Comparison of ENCODE assay signal across 9 cellular contexts in the genomic region with DNA sequence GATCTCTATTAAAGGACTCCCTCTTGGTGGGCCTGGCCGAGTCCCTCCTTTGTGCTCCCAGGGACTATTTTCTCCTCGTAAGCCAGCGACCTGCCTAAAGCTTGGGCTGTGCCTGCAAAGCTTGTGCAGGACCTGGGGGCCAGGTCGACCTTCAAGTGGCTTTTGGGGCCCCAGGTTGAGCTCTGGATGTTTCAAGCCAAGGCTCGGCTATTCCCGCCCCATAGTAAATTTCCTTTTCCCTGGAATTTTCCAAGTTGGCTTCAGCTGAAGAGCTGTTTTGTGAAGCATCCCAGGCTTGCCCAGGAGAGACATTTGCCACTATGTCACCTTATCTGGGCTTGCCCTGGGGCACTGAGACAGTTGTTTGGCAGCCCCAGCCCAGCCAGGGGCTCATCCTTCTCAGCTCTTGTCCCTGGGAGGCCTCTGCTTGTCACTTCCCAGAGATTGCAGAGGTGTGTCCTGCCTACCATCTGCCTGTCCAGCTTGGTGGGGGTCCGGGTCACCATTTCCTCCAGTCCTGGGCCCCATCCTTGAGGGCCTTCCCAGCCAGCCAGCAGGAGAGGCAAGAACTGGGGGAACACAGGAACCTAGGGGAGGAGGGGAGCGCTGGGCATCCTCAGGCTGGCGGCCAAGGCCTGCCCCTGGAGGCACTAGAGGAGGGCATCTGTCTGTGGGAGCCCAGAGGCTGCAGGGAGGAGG. TPM values are rescaled to one million over a fixed set of nuclear protein-coding genes. Genes with fewer than 3 reads are reported as not detected.
DNase-seq lines count a peak whose midpoint lies in the region; ATAC-seq and TF ChIP-seq lines count a peak whose summit lies in the region.
"Had no signal": no experiment of that assay in that cellular context is flagged by ENCODE, and none has a peak within 500 bp of the region (broad histone marks: within the 10 kb centered on the region; RNA-seq: fewer than 3 reads in every experiment).

No MANE protein-coding gene starts in this region.

- no peak overlapping the region for H2AFZ ChIP-seq in smooth muscle cell (ENCODE audit: low read depth)

- no peaks in the 10 kb centered on the region for H3K27me3 Mint-ChIP-seq in activated T-cell treated with anti-CD3 and anti-CD28 coated beads, Interleukin-2, amount 50 U/mL, for 24 hours

- no peak overlapping the region for H3K9ac ChIP-seq in smooth muscle cell (ENCODE audit: low read depth)

- peak overlapping the region; percentile 71 for H3K27ac Mint-ChIP-seq in activated T-cell treated with anti-CD3 and anti-CD28 coated beads, Interleukin-2, amount 50 U/mL, for 24 hours

- H3K9me3 ChIP-seq in body of pancreas: no peaks in the 10 kb centered on the region
- H3K9me3 ChIP-seq in tibial artery: no peaks in the 10 kb centered on the region
- H3K9me3 ChIP-seq in smooth muscle cell (replicated peaks; ENCODE audit: low read depth): no peaks in the 10 kb centered on the region

- H3F3A ChIP-seq in smooth muscle cell (ENCODE audit: low read depth): peaks cover 8% of the 10 kb centered on the region

- peaks cover 37% of the 10 kb centered on the region for H3K4me1 Mint-ChIP-seq in activated T-cell treated with anti-CD3 and anti-CD28 coated beads, Interleukin-2, amount 50 U/mL, for 24 hours (ENCODE audit: low read depth)

- H3K4me1 ChIP-seq in body of pancreas (peaks cover 41% of the 10 kb centered on the region), tibial artery (peaks cover 0 to 38% (median 32%) of the 10 kb centered on the region in 4 donors), smooth muscle cell (ENCODE audit: low read depth) (no peaks in the 10 kb centered on the region)

- H3K4me3 Mint-ChIP-seq in activated T-cell treated with anti-CD3 and anti-CD28 coated beads, Interleukin-2, amount 50 U/mL, for 24 hours: no peak overlapping the region

- no peak overlapping the region for H3K4me2 ChIP-seq in smooth muscle cell

- H3K36me3 Mint-ChIP-seq in activated T-cell treated with anti-CD3 and anti-CD28 coated beads, Interleukin-2, amount 50 U/mL, for 24 hours (ENCODE audit: low read depth): peaks cover 57% of the 10 kb centered on the region

- DNase-seq in activated T-cell treated with anti-CD3 and anti-CD28 coated beads, Interleukin-2, amount 50 U/mL, for 24 hours: no peak
- DNase-seq in activated T-cell treated with anti-CD3 and anti-CD28 coated beads, Interleukin-2, amount 50 U/mL, for 1 hour: no peak
- DNase-seq in body of pancreas (no peak), midbrain (lab: John Stamatoyannopoulos, UW) (peak; percentile 12), tibial artery (no peak), smooth muscle cell (lab: John Stamatoyannopoulos, UW; ENCODE audit: unreplicated experiment) (no peak)
- no peak for DNase-seq in stimulated activated naive CD4-positive, alpha-beta T cell (lab: John Stamatoyannopoulos, UW)
- no peak for DNase-seq in stimulated activated CD4-positive, alpha-beta T cell treated with anti-CD3 and anti-CD28 coated beads, Interleukin-4, amount 100 ng/mL, for 4 hours
- DNase-seq: AML-193 had no signal

- TF ChIP-seq CTCF in body of pancreas (IDR thresholded peaks at IDR 0.05) (no peak), tibial artery (IDR thresholded peaks at IDR 0.05) (no peak), smooth muscle cell (IDR thresholded peaks at IDR 0.05; ENCODE audit: borderline replicate concordance, insufficient read depth, poor library complexity, severe bottlenecking) (no peak)

- TF ChIP-seq POLR2A in body of pancreas (IDR thresholded peaks at IDR 0.05): no peak

- no peaks in the 10 kb centered on the region for H3K9me3 Mint-ChIP-seq in activated T-cell treated with anti-CD3 and anti-CD28 coated beads, Interleukin-2, amount 50 U/mL, for 24 hours

- no peaks in the 10 kb centered on the region for H4K20me1 ChIP-seq in smooth muscle cell (ENCODE audit: low read depth)

- 56 to 57% methylated on average over 7 to 9 of the region's 9 CpGs for WGBS in body of pancreas, 2 donors
- WGBS in smooth muscle cell (ENCODE audit: low lambda C conversion rate): 82% methylated on average over 9 of the region's 9 CpGs

- ATAC-seq in body of pancreas: no peak

- H3K27me3 ChIP-seq in body of pancreas (no peaks in the 10 kb centered on the region), tibial artery (no peaks in the 10 kb centered on the region), smooth muscle cell (ENCODE audit: low read depth) (no peaks in the 10 kb centered on the region)

- H3K79me2 ChIP-seq in smooth muscle cell (ENCODE audit: low read depth): no peaks in the 10 kb centered on the region

- peaks cover 8 to 12% of the 10 kb centered on the region in 2 donors for H3K36me3 ChIP-seq in body of pancreas (replicated peaks in 1 of 2; ENCODE audit: insufficient read depth in 1 of 2, low read depth in 2 of 2)
- H3K36me3 ChIP-seq in tibial artery: peaks cover 23 to 42% (median 36%) of the 10 kb centered on the region in 3 donors
- H3K36me3 ChIP-seq in smooth muscle cell (ENCODE audit: low read depth): no peaks in the 10 kb centered on the region

- H3K4me3 ChIP-seq in body of pancreas: no peak overlapping the region
- H3K4me3 ChIP-seq in tibial artery: no peak overlapping the region
- H3K4me3 ChIP-seq in smooth muscle cell: no peak overlapping the region

- intact Hi-C loops in body of pancreas (cut with DNase I): no loop called here
- intact Hi-C loops in tibial artery (cut with DNase I; ENCODE audit: low total_unique reads): no loop called here

- peak overlapping the region; percentile 73 to 87 (median 84) for H3K27ac ChIP-seq in body of pancreas
- H3K27ac ChIP-seq in tibial artery: peak overlapping the region; percentile 56 to 73
- no peak overlapping the region for H3K27ac ChIP-seq in smooth muscle cell (ENCODE audit: low read depth)

RNA-seq across cellular contexts. Expression of gene ZMIZ2, which starts 20.2 kb away (rescaled TPM):
- total RNA-seq in body of pancreas (10 to 100 TPM; 30.9 to 50.4 TPM), smooth muscle cell (5.7 and 8.8 TPM in 2 replicates)
- polyA plus RNA-seq in smooth muscle cell: 17.2 and 34.8 TPM in 2 replicates

RNA-seq across cellular contexts. Expression of gene PPIA, which starts 27.7 kb away (rescaled TPM):
- 100 to 1,000 TPM; 352 to 366 TPM for total RNA-seq in body of pancreas
- 3,153 and 3,434 TPM in 2 replicates for total RNA-seq in smooth muscle cell
- 2,853 and 2,990 TPM in 2 replicates for polyA plus RNA-seq in smooth muscle cell
